ENCODE assay signal across 1 cellular context in genomic region chr2:196808281-196808680, GRCh38.
TF ChIP-seq lines count a peak whose summit lies in the region.

No MANE protein-coding gene starts in this region.

TF ChIP-seq in H1, 55 proteins besides CTCF, POLR2A, EP300 and RAD21:
- TF ChIP-seq RXRA (IDR thresholded peaks at IDR 0.05; ENCODE audit: insufficient read depth, low read depth, low read length), result no peak
- no peak for TF ChIP-seq JUND (IDR thresholded peaks at IDR 0.05; ENCODE audit: low read length)
- no peak for TF ChIP-seq TAF7 (optimal IDR thresholded peaks at IDR 0.05; ENCODE audit: borderline replicate concordance, low read depth, low read length)
- TF ChIP-seq PHF8 (conservative IDR thresholded peaks at IDR 0.05; ENCODE audit: low read depth, low read length), result no peak
- TF ChIP-seq USF2 (IDR thresholded peaks at IDR 0.05; ENCODE audit: low read length), result no peak
- TF ChIP-seq SIRT6 (IDR thresholded peaks at IDR 0.05; ENCODE audit: low read length), result no peak
- no peak for TF ChIP-seq SRF (IDR thresholded peaks at IDR 0.05; ENCODE audit: low read depth, low read length)
- TF ChIP-seq ZNF274 (IDR thresholded peaks at IDR 0.05; ENCODE audit: borderline replicate concordance, extremely low read depth, low read length), result no peak
- no peak for TF ChIP-seq NANOG (IDR thresholded peaks at IDR 0.05; ENCODE audit: insufficient read depth, low read depth, low read length, poor library complexity, severe bottlenecking)
- no peak for TF ChIP-seq KDM4A (IDR thresholded peaks at IDR 0.05; ENCODE audit: low read depth, low read length, severe bottlenecking)
- no peak for TF ChIP-seq GABPA (IDR thresholded peaks at IDR 0.05; ENCODE audit: borderline replicate concordance, insufficient read depth, low read length)
- no peak for TF ChIP-seq EGR1 (IDR thresholded peaks at IDR 0.05; ENCODE audit: borderline replicate concordance, low read depth, low read length)
- TF ChIP-seq HDAC6 (IDR thresholded peaks at IDR 0.05; ENCODE audit: low read depth, low read length), result no peak
- no peak for TF ChIP-seq TCF12 (IDR thresholded peaks at IDR 0.05; ENCODE audit: low read depth, low read length)
